ENCODE assay signal across 2 cellular contexts in genomic region chr7:107210400-107210799, GRCh38.
TF ChIP-seq lines count a peak whose summit lies in the region.

No MANE protein-coding gene starts in this region.

TF ChIP-seq in GM23338, 12 proteins besides CTCF, POLR2A, EP300 and RAD21:
- TF ChIP-seq POLR2AphosphoS5 (IDR thresholded peaks at IDR 0.05; ENCODE audit: low read depth) (no peak), ZNF331 (CRISPR knock-in tag; IDR thresholded peaks at IDR 0.05; ENCODE audit: low read depth) (no peak)

TF ChIP-seq in H1, 55 proteins besides CTCF, POLR2A, EP300 and RAD21:
- no peak for TF ChIP-seq GTF2F1 (IDR thresholded peaks at IDR 0.05; ENCODE audit: borderline replicate concordance, low read depth, low read length)
- TF ChIP-seq, protein P1, sequence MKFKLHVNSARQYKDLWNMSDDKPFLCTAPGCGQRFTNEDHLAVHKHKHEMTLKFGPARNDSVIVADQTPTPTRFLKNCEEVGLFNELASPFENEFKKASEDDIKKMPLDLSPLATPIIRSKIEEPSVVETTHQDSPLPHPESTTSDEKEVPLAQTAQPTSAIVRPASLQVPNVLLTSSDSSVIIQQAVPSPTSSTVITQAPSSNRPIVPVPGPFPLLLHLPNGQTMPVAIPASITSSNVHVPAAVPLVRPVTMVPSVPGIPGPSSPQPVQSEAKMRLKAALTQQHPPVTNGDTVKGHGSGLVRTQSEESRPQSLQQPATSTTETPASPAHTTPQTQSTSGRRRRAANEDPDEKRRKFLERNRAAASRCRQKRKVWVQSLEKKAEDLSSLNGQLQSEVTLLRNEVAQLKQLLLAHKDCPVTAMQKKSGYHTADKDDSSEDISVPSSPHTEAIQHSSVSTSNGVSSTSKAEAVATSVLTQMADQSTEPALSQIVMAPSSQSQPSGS (IDR thresholded peaks at IDR 0.05; ENCODE audit: low read length), result no peak
- TF ChIP-seq YY1 (IDR thresholded peaks at IDR 0.05; ENCODE audit: low read depth, low read length), result no peak
- no peak for TF ChIP-seq EZH2 (IDR thresholded peaks at IDR 0.05; ENCODE audit: low read depth, low read length, severe bottlenecking)
- no peak for TF ChIP-seq BRCA1 (IDR thresholded peaks at IDR 0.05; ENCODE audit: low read depth, low read length)
- no peak for TF ChIP-seq SUZ12 (IDR thresholded peaks at IDR 0.05; ENCODE audit: low read length)
- TF ChIP-seq CEBPB (IDR thresholded peaks at IDR 0.05; ENCODE audit: low read depth, low read length), result no peak
- TF ChIP-seq CHD7 (IDR thresholded peaks at IDR 0.05; ENCODE audit: insufficient replicate concordance, low read length), result no peak
- TF ChIP-seq RNF2 (IDR thresholded peaks at IDR 0.05; ENCODE audit: borderline replicate concordance, low read depth, low read length, missing control alignments, poor library complexity, severe bottlenecking), result no peak
TF ChIP-seq in H1: peak in this region for 0.
